ENCODE assay signal across 8 cellular contexts in the genomic region with DNA sequence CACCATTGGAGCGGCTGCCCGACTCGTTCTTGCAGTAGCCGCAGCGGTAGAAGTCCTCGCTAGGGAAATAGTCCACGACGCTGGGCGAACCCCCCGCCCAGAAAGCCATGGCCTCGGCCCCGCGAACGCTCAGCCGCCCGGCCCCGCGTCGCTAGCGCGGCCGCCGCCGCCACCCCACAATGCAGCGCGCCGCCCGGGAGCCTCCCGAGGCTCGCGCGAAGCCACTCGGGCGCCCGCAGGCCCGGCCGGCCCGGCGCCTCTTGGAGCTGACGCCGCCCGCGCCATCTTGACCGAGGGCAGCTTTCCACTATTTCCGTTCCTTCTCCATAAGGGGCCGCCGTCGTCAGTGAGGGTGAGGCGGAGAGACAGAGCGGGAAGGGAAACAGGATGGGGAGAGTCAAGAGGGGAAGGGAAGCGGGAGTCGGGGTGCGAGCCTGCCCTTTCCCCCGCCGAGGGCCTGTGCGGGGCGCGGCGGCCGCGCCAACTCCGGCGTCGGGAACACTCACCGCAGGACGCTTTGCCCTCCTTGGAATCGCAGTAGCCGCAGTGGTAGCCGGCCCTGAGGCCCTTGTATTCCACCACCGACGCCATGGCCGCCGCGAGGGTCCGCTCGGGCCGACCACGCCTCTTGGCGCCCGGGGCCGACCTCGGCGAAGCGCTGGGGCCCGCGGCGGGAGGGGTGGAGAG. TPM values are rescaled to one million over a fixed set of nuclear protein-coding genes. Genes with fewer than 3 reads are reported as not detected.
DNase-seq lines count a peak whose midpoint lies in the region; ATAC-seq and TF ChIP-seq lines count a peak whose summit lies in the region.

A gene (minus strand): TSS at position 191 of the 687 bp plus-strand sequence. CDS start 82 bp downstream, at position 109.

- peaks cover 32% of the 10 kb centered on the region for H3K4me1 ChIP-seq in suprapubic skin

- no peaks in the 10 kb centered on the region for H3K27me3 ChIP-seq in GM06990 (replicated peaks; ENCODE audit: control insufficient read depth, insufficient read depth, low read length)
- H3K27me3 ChIP-seq in suprapubic skin = no peaks in the 10 kb centered on the region

- H3K36me3 ChIP-seq in GM06990 (ENCODE audit: control insufficient read depth, insufficient read depth, low read length) = no peaks in the 10 kb centered on the region
- H3K36me3 ChIP-seq in suprapubic skin = no peaks in the 10 kb centered on the region

- H3K9me3 Mint-ChIP-seq in activated naive CD4-positive, alpha-beta T cell treated with anti-CD3 and anti-CD28 coated beads, Interleukin-2, amount 50 U/mL, for 72 hours = no peaks in the 10 kb centered on the region

- peak within 1 kb of the TSS; percentile 94 for H3K27ac ChIP-seq in suprapubic skin

- H3K36me3 Mint-ChIP-seq in activated naive CD4-positive, alpha-beta T cell treated with anti-CD3 and anti-CD28 coated beads, Interleukin-2, amount 50 U/mL, for 72 hours = peaks cover 7 to 16% of the 10 kb centered on the region in 2 donors

- H3K4me3 ChIP-seq in GM06990 (replicated peaks; ENCODE audit: low read depth, low read length) = peak within 1 kb of the TSS; percentile 99
- H3K4me3 ChIP-seq in HFF-Myc (replicated peaks; ENCODE audit: low read depth, low read length) = peak within 1 kb of the TSS; percentile 92
- peak within 1 kb of the TSS; percentile 87 for H3K4me3 ChIP-seq in suprapubic skin

- peak; percentile 77 to 96 for ATAC-seq in activated naive CD4-positive, alpha-beta T cell treated with anti-CD3 and anti-CD28 coated beads, Interleukin-2, amount 50 U/mL, for 72 hours

- 0% methylated on average over 44 of the region's 87 CpGs for WGBS in suprapubic skin

- TF ChIP-seq POLR2A in suprapubic skin (IDR thresholded peaks at IDR 0.05) = peak; percentile 36 to 71

- H3K27ac Mint-ChIP-seq in activated naive CD4-positive, alpha-beta T cell treated with anti-CD3 and anti-CD28 coated beads, Interleukin-2, amount 50 U/mL, for 72 hours = peak within 1 kb of the TSS; percentile 96 to 99

- H3K9me3 ChIP-seq in suprapubic skin = no peaks in the 10 kb centered on the region

- DNase-seq in GM06990 (ENCODE audit: extremely low read depth, insufficient read length) (peak; percentile 88), HFF-Myc (ENCODE audit: extremely low read depth, low read depth) (peak; percentile 67), NAMALWA (ENCODE audit: low spot score) (peak; percentile 83), SKM-1 (lab: John Stamatoyannopoulos, UW; ENCODE audit: unreplicated experiment) (peak; percentile 64), glomerular endothelial cell (ENCODE audit: extremely low read depth, low read depth, low spot score) (no peak), occipital lobe (lab: John Stamatoyannopoulos, UW) (peak; percentile 87), suprapubic skin (ENCODE audit: low spot score in 2 of 2) (peak; percentile 91 to 93)
- peak; percentile 82 to 83 for DNase-seq in activated naive CD4-positive, alpha-beta T cell treated with anti-CD3 and anti-CD28 coated beads, Interleukin-2, amount 50 U/mL, for 72 hours (ENCODE audit: low spot score in 2 of 2)

- TF ChIP-seq CTCF in GM06990 (IDR thresholded peaks at IDR 0.05; ENCODE audit: insufficient read depth, low read length, poor library complexity, severe bottlenecking) = no peak
- no peak for TF ChIP-seq CTCF in HFF-Myc (IDR thresholded peaks at IDR 0.05; ENCODE audit: low read depth, low read length, missing control alignments)
- no peak for TF ChIP-seq CTCF in suprapubic skin (IDR thresholded peaks at IDR 0.05)

- TF ChIP-seq EP300 in suprapubic skin (IDR thresholded peaks at IDR 0.05) = no peak

RNA-seq across cellular contexts. Expression of the gene that starts here (rescaled TPM):
- 10 to 100 TPM in 1 of 2 donors, 1 to 10 TPM in 1; 9.0 to 18.6 TPM for total RNA-seq in activated naive CD4-positive, alpha-beta T cell treated with anti-CD3 and anti-CD28 coated beads, Interleukin-2, amount 50 U/mL, for 72 hours
- total RNA-seq in glomerular endothelial cell (18.8 and 21.9 TPM in 2 replicates), occipital lobe (73.3 TPM), suprapubic skin (10 to 100 TPM; 20.3 to 23.2 (median 21.7) TPM)
